In the genomic region with DNA sequence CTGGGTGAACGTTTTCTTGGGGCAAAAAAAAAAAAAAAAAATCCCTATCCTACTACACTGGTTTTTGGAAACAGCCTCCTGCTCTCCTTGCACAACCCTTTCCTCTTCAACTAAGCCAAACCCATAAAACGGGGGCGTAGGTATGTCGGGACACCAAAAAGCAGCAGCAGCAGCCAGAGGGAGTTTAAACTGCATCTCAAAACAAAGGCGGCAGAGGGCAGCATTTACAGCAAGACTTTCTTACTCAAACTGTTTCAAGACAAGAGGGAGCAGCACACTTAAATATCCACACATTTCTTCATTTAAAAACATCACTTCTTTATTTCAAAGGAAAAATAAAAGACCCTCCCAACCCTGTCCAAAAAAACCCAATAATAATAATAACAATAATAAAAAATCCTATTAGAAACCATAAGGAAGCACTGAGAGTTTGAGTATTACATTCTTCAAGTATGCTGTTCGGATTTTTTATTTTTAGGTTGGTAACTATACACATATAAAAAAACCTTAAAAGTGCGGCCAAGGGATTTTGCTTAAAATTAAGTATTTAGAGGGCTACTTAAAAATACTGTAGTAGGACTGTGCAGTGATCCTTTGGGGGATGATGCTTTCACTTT, we compare ENCODE assay signal across 8 cellular contexts. TPM values are rescaled to one million over a fixed set of nuclear protein-coding genes. Genes with fewer than 3 reads are reported as not detected.
DNase-seq lines count a peak whose midpoint lies in the region; ATAC-seq and TF ChIP-seq lines count a peak whose summit lies in the region.

No MANE protein-coding gene starts in this region.

- no peak overlapping the region for H3K27ac Mint-ChIP-seq in MCF 10A (ENCODE audit: low read depth, unreplicated experiment)

- H3K4me3 Mint-ChIP-seq in MCF 10A (ENCODE audit: unreplicated experiment): no peak overlapping the region

- BruUV-seq in MCF 10A (replicated peaks; lab: Mats Ljungman, UMichigan): no TSS peak

- DNase-seq in G401 (ENCODE audit: low spot score) (peak; percentile 73), LoVo (ENCODE audit: low spot score) (peak; percentile 65), T1000 (lab: John Stamatoyannopoulos, UW) (peak; percentile 49), MCF 10A (ENCODE audit: unreplicated experiment) (peak; percentile 88), islet precursor cell (peak; percentile 88)
- peak; percentile 25 to 36 for DNase-seq in stimulated activated CD4-positive, alpha-beta T cell treated with anti-CD3 and anti-CD28 coated beads, Interleukin-1b, Interleukin-23, amount 100 ng/mL, for 4 hours (ENCODE audit: low read depth in 2 of 2)

- intact Hi-C loops in MCF 10A (cut with micrococcal nuclease): loop anchor here (1.0 to 5.0 kb wide), 6 partner anchors 72 to 284 kb away; no protein-coding TSS in a partner anchor

- H3K9me3 Mint-ChIP-seq in MCF 10A (ENCODE audit: unreplicated experiment): no peaks in the 10 kb centered on the region

- peak; percentile 75 for TF ChIP-seq CTCF in MCF 10A (IDR thresholded peaks at IDR 0.05; ENCODE audit: unreplicated experiment)

- CTCF ChIA-PET in MCF 10A (lab: Yijun Ruan, JAX): interaction anchor here (0.6 to 5.5 kb wide), 19 partner anchors 12 to 1319 kb away, joined by 3 to 170 read pairs (median 4); no protein-coding TSS in a partner anchor

- POLR2A ChIA-PET in MCF 10A (lab: Yijun Ruan, JAX): interaction anchor here (0.8 to 1.0 kb wide), 3 partner anchors 22 to 179 kb away, joined by 3 read pairs; no protein-coding TSS in a partner anchor

- H3K36me3 Mint-ChIP-seq in MCF 10A (ENCODE audit: insufficient read depth, unreplicated experiment): peaks cover 24% of the 10 kb centered on the region

- in situ Hi-C loops in G401 (cut with HindIII; ENCODE audit: low sequenced_read_pairs): no loop called here

- H3K4me1 Mint-ChIP-seq in MCF 10A (ENCODE audit: insufficient read depth, unreplicated experiment): peaks cover 21% of the 10 kb centered on the region

- H3K27me3 Mint-ChIP-seq in MCF 10A (ENCODE audit: insufficient read depth, unreplicated experiment): no peaks in the 10 kb centered on the region

- ATAC-seq in GM18861 (IDR thresholded peaks at IDR 0.05; ENCODE audit: unreplicated experiment): no peak
- no peak for ATAC-seq in GM21447 (IDR thresholded peaks at IDR 0.05; ENCODE audit: unreplicated experiment)

RNA-seq across cellular contexts. Expression of a gene that starts 43.9 kb away (rescaled TPM):
- 21.2 and 54.7 TPM in 2 replicates for total RNA-seq in G401 (2014; rRNA removed; shearing (Covaris generic))
- total RNA-seq in MCF 10A (2022): 5.6 and 6.2 TPM in 2 replicates

Comparison
In these comparisons a context has a peak if more than half of its experiments do, and no peak if none do; other contexts are left out.
1. DNase-seq: peak in every context shown above with its lines; median percentile 88 in MCF 10A; 88 in islet precursor cell; 73 in G401; 65 in LoVo; 49 in T1000; 30 in stimulated activated CD4-positive, alpha-beta T cell treated with anti-CD3 and anti-CD28 coated beads, Interleukin-1b, Interleukin-23, amount 100 ng/mL, for 4 hours.